8 cellular contexts compared by ENCODE assay signal in genomic region chr14:33951183-33951840, GRCh38. TPM values are rescaled to one million over a fixed set of nuclear protein-coding genes. Genes with fewer than 3 reads are reported as not detected.
A peak's percentile ranks its signal among the peaks of the same experiment; 100 is the strongest.
DNase-seq lines count a peak whose midpoint lies in the region; ATAC-seq and TF ChIP-seq lines count a peak whose summit lies in the region.

No MANE protein-coding gene starts in this region.

- ATAC-seq in central memory CD8-positive, alpha-beta T cell (replicated peaks; ENCODE audit: extremely low read depth, poor library complexity, severe bottlenecking) = no peak
- no peak for ATAC-seq in naive thymus-derived CD8-positive, alpha-beta T cell
- ATAC-seq in HG03571 (IDR thresholded peaks at IDR 0.05; ENCODE audit: unreplicated experiment) = no peak

- H3K36me3 ChIP-seq in KMS-11 (ENCODE audit: insufficient read depth) = no peaks in the 10 kb centered on the region

- H3K27ac ChIP-seq in KMS-11 = no peak overlapping the region

- peak overlapping the region; percentile 78 for H3K4me2 ChIP-seq in KMS-11

- H3K9ac ChIP-seq in KMS-11 = peak overlapping the region; percentile 44; the same call in 1 of the 2 replicates

- DNase-seq in CD14-positive monocyte (ENCODE audit: low spot score) (no peak), GDM1 (lab: John Stamatoyannopoulos, UW) (no peak), activated gamma-delta T cell (lab: John Stamatoyannopoulos, UW) (no peak)
- DNase-seq in central memory CD8-positive, alpha-beta T cell (ENCODE audit: low spot score in 2 of 2) = no peak
- peak in 1 of 10 donors; percentile 15 for DNase-seq in naive thymus-derived CD8-positive, alpha-beta T cell
- no peak for DNase-seq in stimulated activated CD4-positive, alpha-beta T cell treated with anti-CD3 and anti-CD28 coated beads, Interleukin-12 subunit alpha, Interleukin-12 subunit beta, amount 100 ng/mL, for 4 hours

- H3K4me3 ChIP-seq in KMS-11 (IDR thresholded peaks at IDR 0.05; ENCODE audit: insufficient read depth, low read depth, low read length) = no peak overlapping the region

- peaks cover 18% of the 10 kb centered on the region for H3K4me1 Mint-ChIP-seq in CD14-positive monocyte
- H3K4me1 Mint-ChIP-seq in central memory CD8-positive, alpha-beta T cell = no peaks in the 10 kb centered on the region
- peaks cover 7 to 28% (median 18%) of the 10 kb centered on the region in 4 donors for H3K4me1 Mint-ChIP-seq in naive thymus-derived CD8-positive, alpha-beta T cell

- no peak overlapping the region for H3K27ac Mint-ChIP-seq in CD14-positive monocyte
- no peak overlapping the region for H3K27ac Mint-ChIP-seq in central memory CD8-positive, alpha-beta T cell (ENCODE audit: low read depth)
- H3K27ac Mint-ChIP-seq in naive thymus-derived CD8-positive, alpha-beta T cell = no peak overlapping the region

- peaks cover 59 to 76% (median 74%) of the 10 kb centered on the region in 3 donors for H3K27me3 Mint-ChIP-seq in CD14-positive monocyte (ENCODE audit: low read depth in 3 of 3)
- peaks cover 36% of the 10 kb centered on the region for H3K27me3 Mint-ChIP-seq in central memory CD8-positive, alpha-beta T cell
- peaks cover 29 to 67% (median 34%) of the 10 kb centered on the region in 5 donors for H3K27me3 Mint-ChIP-seq in naive thymus-derived CD8-positive, alpha-beta T cell

- peaks cover 0 to 23% (median 4%) of the 10 kb centered on the region in 7 donors for H3K9me3 Mint-ChIP-seq in CD14-positive monocyte
- no peaks in the 10 kb centered on the region for H3K9me3 Mint-ChIP-seq in central memory CD8-positive, alpha-beta T cell
- peaks cover 0 to 2% (median 0%) of the 10 kb centered on the region in 9 donors for H3K9me3 Mint-ChIP-seq in naive thymus-derived CD8-positive, alpha-beta T cell

- H4K20me1 ChIP-seq in KMS-11 (ENCODE audit: insufficient read depth) = no peaks in the 10 kb centered on the region

- no peaks in the 10 kb centered on the region for H3K27me3 ChIP-seq in KMS-11 (ENCODE audit: insufficient read depth, low read depth)

- POLR2A ChIA-PET in naive thymus-derived CD8-positive, alpha-beta T cell (lab: Charles Lee) = no interaction called here

- no peaks in the 10 kb centered on the region for H3K79me2 ChIP-seq in KMS-11 (ENCODE audit: insufficient read depth, low read depth)

- peak overlapping the region; percentile 71 for H2AFZ ChIP-seq in KMS-11 (ENCODE audit: low read depth)

- TF ChIP-seq CTCF in CD14-positive monocyte (IDR thresholded peaks at IDR 0.05) (no peak), KMS-11 (conservative IDR thresholded peaks at IDR 0.05; ENCODE audit: low read depth, low read length) (no peak)

- H3K4me1 ChIP-seq in KMS-11 (ENCODE audit: low read depth, poor library complexity, severe bottlenecking) = peaks cover 6% of the 10 kb centered on the region

- peak overlapping the region; percentile 85 to 97 for H3K4me3 Mint-ChIP-seq in CD14-positive monocyte
- peak overlapping the region; percentile 34 for H3K4me3 Mint-ChIP-seq in central memory CD8-positive, alpha-beta T cell
- peak overlapping the region; percentile 33 to 85 (median 74) for H3K4me3 Mint-ChIP-seq in naive thymus-derived CD8-positive, alpha-beta T cell

- intact Hi-C loops in CD14-positive monocyte (cut with micrococcal nuclease) = no loop called here

- H3K36me3 Mint-ChIP-seq in CD14-positive monocyte = peaks cover 0 to 3% of the 10 kb centered on the region in 2 donors
- no peaks in the 10 kb centered on the region for H3K36me3 Mint-ChIP-seq in central memory CD8-positive, alpha-beta T cell (ENCODE audit: insufficient read depth)
- no peaks in the 10 kb centered on the region for H3K36me3 Mint-ChIP-seq in naive thymus-derived CD8-positive, alpha-beta T cell

RNA-seq across cellular contexts. Expression of gene EGLN3, which starts 0.4 kb away (rescaled TPM):
- polyA plus RNA-seq in CD14-positive monocyte = under 1 TPM in 1 of 2 donors, not detected in 1; 0.06 TPM
- total RNA-seq in naive thymus-derived CD8-positive, alpha-beta T cell = 1 to 10 TPM; 2.5 to 2.6 TPM
- polyA plus RNA-seq in naive thymus-derived CD8-positive, alpha-beta T cell = 1 to 10 TPM in 2 of 3 donors, under 1 TPM in 1; 0.38 to 1.9 (median 1.3) TPM

Comparison
In these comparisons a context has a peak if more than half of its experiments do, and no peak if none do; other contexts are left out.
1. H3K4me3 Mint-ChIP-seq: peak in every context shown above with its lines; median percentile 91 in CD14-positive monocyte; 74 in naive thymus-derived CD8-positive, alpha-beta T cell; 34 in central memory CD8-positive, alpha-beta T cell.